20 cellular contexts compared by ENCODE assay signal in the genomic region with DNA sequence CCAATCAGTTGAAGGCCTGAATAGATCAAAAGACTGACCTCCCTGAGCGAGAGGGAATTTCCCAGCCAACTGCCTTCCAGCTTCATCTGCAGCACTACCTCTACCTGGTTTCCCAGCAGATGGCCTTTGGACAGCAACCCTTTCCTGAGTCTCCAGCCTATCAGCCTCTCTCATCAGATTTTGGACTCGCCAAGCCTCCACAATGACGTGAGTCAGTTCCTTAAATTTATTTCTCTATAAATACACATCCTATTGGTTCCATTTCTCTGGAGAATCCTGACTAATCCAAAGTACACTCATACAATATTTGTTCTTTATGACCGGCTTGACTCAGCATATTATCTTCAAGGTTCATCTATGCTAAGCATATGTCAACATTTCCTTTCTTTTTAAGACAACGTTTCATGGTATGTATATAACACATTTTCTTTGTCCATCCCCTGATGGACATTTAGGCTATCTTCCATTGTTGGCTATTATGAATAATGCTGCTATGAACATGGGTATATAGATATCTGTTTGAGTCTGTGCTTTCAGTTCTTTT.
"Had no signal": no experiment of that assay in that cellular context is flagged by ENCODE, and none has a peak within 500 bp of the region (broad histone marks: within the 10 kb centered on the region; RNA-seq: fewer than 3 reads in every experiment).

No MANE protein-coding gene starts in this region.

- H3K4me3 ChIP-seq: dorsolateral prefrontal cortex, gastrocnemius medialis, heart right ventricle, lung, sigmoid colon, skin epidermis, stomach, thoracic aorta had no signal

- H3K36me3 Mint-ChIP-seq: immature natural killer cell; naive B cell; stimulated activated naive B cell treated with anti-CD40 and anti-IgM and Interleukin-4, amounts not matched to agents 10 μg/mL and 1 μg/mL and 100 μg/mL, for 72 hours had no signal

- H3K27ac Mint-ChIP-seq: immature natural killer cell; naive B cell; nephron; stimulated activated naive B cell treated with anti-CD40 and anti-IgM and Interleukin-4, amounts not matched to agents 10 μg/mL and 1 μg/mL and 100 μg/mL, for 72 hours had no signal

- H3K4me3 Mint-ChIP-seq: immature natural killer cell; naive B cell; nephron; stimulated activated naive B cell treated with anti-CD40 and anti-IgM and Interleukin-4, amounts not matched to agents 10 μg/mL and 1 μg/mL and 100 μg/mL, for 72 hours had no signal

- H3K36me3 ChIP-seq: gastrocnemius medialis, heart right ventricle, sigmoid colon, stomach, thoracic aorta had no signal

- H3K4me1 Mint-ChIP-seq: immature natural killer cell; naive B cell; stimulated activated naive B cell treated with anti-CD40 and anti-IgM and Interleukin-4, amounts not matched to agents 10 μg/mL and 1 μg/mL and 100 μg/mL, for 72 hours had no signal

- H3K4me1 ChIP-seq: gastrocnemius medialis, heart right ventricle, sigmoid colon had no signal

- H3K27me3 ChIP-seq: dorsolateral prefrontal cortex, gastrocnemius medialis, heart right ventricle, sigmoid colon, stomach had no signal

- H3K9me3 ChIP-seq: gastrocnemius medialis, sigmoid colon, stomach, thoracic aorta had no signal

- H3K27ac ChIP-seq: dorsolateral prefrontal cortex, gastrocnemius medialis, heart right ventricle, sigmoid colon, skin epidermis, stomach, thoracic aorta had no signal

- H3K27me3 Mint-ChIP-seq: naive B cell; stimulated activated naive B cell treated with anti-CD40 and anti-IgM and Interleukin-4, amounts not matched to agents 10 μg/mL and 1 μg/mL and 100 μg/mL, for 72 hours had no signal

- ATAC-seq: esophagus mucosa; gastrocnemius medialis; heart right ventricle; left ventricle myocardium superior; stimulated activated naive B cell treated with anti-CD40 and anti-IgM and Interleukin-4, amounts not matched to agents 10 μg/mL and 1 μg/mL and 100 μg/mL, for 72 hours had no signal

- DNase-seq: cortex of kidney; dorsolateral prefrontal cortex; effector memory CD4-positive, alpha-beta T cell; gastrocnemius medialis; heart right ventricle; immature natural killer cell; left ventricle myocardium superior; mesenchymal stem cell; naive B cell; sigmoid colon; stimulated activated CD4-positive, alpha-beta T cell treated with anti-CD3 and anti-CD28 coated beads, Interleukin-2, amount 100 ng/mL, for 24 hours; stimulated activated CD4-positive, alpha-beta T cell treated with anti-CD3 and anti-CD28 coated beads, Interleukin-4, amount 100 ng/mL, for 4 hours; stimulated activated naive B cell treated with anti-CD40 and anti-IgM and Interleukin-4, amounts not matched to agents 10 μg/mL and 1 μg/mL and 100 μg/mL, for 72 hours; stomach; substantia nigra had no signal
